ENCODE assay signal across 1 cellular context in genomic region chr6:53357576-53358343, GRCh38.
TF ChIP-seq lines count a peak whose summit lies in the region.

No MANE protein-coding gene starts in this region.

TF ChIP-seq in K562, 482 proteins besides CTCF, POLR2A, EP300 and RAD21:
- TF ChIP-seq L3MBTL2 (IDR thresholded peaks at IDR 0.05) = 0 out of 2 replicates have a peak, but pooled peaks have one; percentile 1
- TF ChIP-seq ATF4 (CRISPR knock-in tag; IDR thresholded peaks at IDR 0.05) = no peak
- no peak for TF ChIP-seq ZNF511 (CRISPR knock-in tag; IDR thresholded peaks at IDR 0.05)
- 0 out of 2 replicates have a peak, but pooled peaks have one; percentile 4 for TF ChIP-seq FOXA1 (IDR thresholded peaks at IDR 0.05; ENCODE audit: borderline replicate concordance)
- no peak for TF ChIP-seq NCOA2 (IDR thresholded peaks at IDR 0.05; ENCODE audit: partially characterized antibody in 2 of 2)
- no peak for TF ChIP-seq CSDE1 (IDR thresholded peaks at IDR 0.05)
- no peak for TF ChIP-seq POLR3A (IDR thresholded peaks at IDR 0.05; ENCODE audit: borderline replicate concordance, extremely low read depth, insufficient read depth, insufficient read length)
- TF ChIP-seq MYBL2 (IDR thresholded peaks at IDR 0.05; ENCODE audit: low read depth) = no peak
- TF ChIP-seq MYBL2 (CRISPR knock-in tag; IDR thresholded peaks at IDR 0.05; ENCODE audit: borderline replicate concordance) = no peak
- TF ChIP-seq SP1 (CRISPR knock-in tag; IDR thresholded peaks at IDR 0.05) = no peak
- no peak for TF ChIP-seq NFE2 (IDR thresholded peaks at IDR 0.05; ENCODE audit: low read depth)
- TF ChIP-seq PHF21A (IDR thresholded peaks at IDR 0.05; ENCODE audit: borderline replicate concordance, low read depth) = peak; percentile 11; the same call in 1 of the 2 replicates
- TF ChIP-seq ZNF324 (CRISPR knock-in tag; IDR thresholded peaks at IDR 0.05) = no peak
- TF ChIP-seq NR2C2 (CRISPR knock-in tag; IDR thresholded peaks at IDR 0.05) = no peak
- 0 out of 2 replicates have a peak, but pooled peaks have one; percentile 27 for TF ChIP-seq NR2C2 (tag; IDR thresholded peaks at IDR 0.05)
- no peak for TF ChIP-seq TRIM25 (IDR thresholded peaks at IDR 0.05; ENCODE audit: borderline replicate concordance)
- no peak for TF ChIP-seq TRIM24 (IDR thresholded peaks at IDR 0.05)
- TF ChIP-seq OTX1 (CRISPR knock-in tag; IDR thresholded peaks at IDR 0.05) = no peak
- no peak for TF ChIP-seq MAFK (IDR thresholded peaks at IDR 0.05; ENCODE audit: low read length)
- no peak for TF ChIP-seq TBL1XR1 (IDR thresholded peaks at IDR 0.05; ENCODE audit: low read length in 2 of 2)
- TF ChIP-seq NONO (IDR thresholded peaks at IDR 0.05; ENCODE audit: low read depth in 2 of 2, low read length in 1 of 2) = no peak
- TF ChIP-seq FIP1L1 (IDR thresholded peaks at IDR 0.05; ENCODE audit: low read depth, low read length, poor library complexity, severe bottlenecking) = no peak
- no peak for TF ChIP-seq POLR2AphosphoS5 (IDR thresholded peaks at IDR 0.05; ENCODE audit: control insufficient read depth, insufficient read depth, low read depth, low read length)
- TF ChIP-seq ZNF239 (CRISPR knock-in tag; IDR thresholded peaks at IDR 0.05) = no peak
- no peak for TF ChIP-seq ARID1B (IDR thresholded peaks at IDR 0.05)
- peak; percentile 21 for TF ChIP-seq DACH1 (IDR thresholded peaks at IDR 0.05; ENCODE audit: partially characterized antibody)
- 0 out of 2 replicates have a peak, but pooled peaks have one; percentile 12 for TF ChIP-seq CUX1 (CRISPR knock-in tag; IDR thresholded peaks at IDR 0.05)
- no peak for TF ChIP-seq POLR2H (tag; IDR thresholded peaks at IDR 0.05; ENCODE audit: low read depth)
- no peak for TF ChIP-seq NEUROD1 (IDR thresholded peaks at IDR 0.05; ENCODE audit: borderline replicate concordance, low read depth, low read length, partially characterized antibody)
- no peak for TF ChIP-seq MED1 (CRISPR knock-in tag; IDR thresholded peaks at IDR 0.05; ENCODE audit: borderline replicate concordance)
- TF ChIP-seq SPI1 (IDR thresholded peaks at IDR 0.05; ENCODE audit: borderline replicate concordance, low read depth, low read length) = no peak
- TF ChIP-seq FOS (IDR thresholded peaks at IDR 0.05; ENCODE audit: extremely low read depth, insufficient read length) = no peak
- no peak for TF ChIP-seq ZNF3 (CRISPR knock-in tag; IDR thresholded peaks at IDR 0.05)
- TF ChIP-seq CBFA2T3 (IDR thresholded peaks at IDR 0.05) = peak; percentile 4; the same call in 1 of the 2 replicates
- no peak for TF ChIP-seq SIX5 (IDR thresholded peaks at IDR 0.05; ENCODE audit: borderline replicate concordance in 1 of 2, insufficient read depth in 1 of 2, low read depth in 1 of 2, low read length in 2 of 2)
- TF ChIP-seq GATA2 (CRISPR knock-in tag; IDR thresholded peaks at IDR 0.05) = no peak
- TF ChIP-seq EGR1 (conservative IDR thresholded peaks at IDR 0.05) = no peak
- TF ChIP-seq ARNT (IDR thresholded peaks at IDR 0.05) = no peak
- no peak for TF ChIP-seq NR2C1 (IDR thresholded peaks at IDR 0.05)
- TF ChIP-seq NR2C1 (tag; IDR thresholded peaks at IDR 0.05) = no peak
- TF ChIP-seq ZFP36 (IDR thresholded peaks at IDR 0.05; ENCODE audit: low read depth, low read length, partially characterized antibody) = no peak
- TF ChIP-seq GTF2F1 (IDR thresholded peaks at IDR 0.05; ENCODE audit: low read depth, low read length) = no peak
- no peak for TF ChIP-seq JUN (IDR thresholded peaks at IDR 0.05; ENCODE audit: borderline replicate concordance, low read depth, low read length)
- TF ChIP-seq JUN (CRISPR knock-in tag; IDR thresholded peaks at IDR 0.05; ENCODE audit: borderline replicate concordance) = no peak
- no peak for TF ChIP-seq NFIX (CRISPR knock-in tag; IDR thresholded peaks at IDR 0.05; ENCODE audit: low read depth)
- no peak for TF ChIP-seq CEBPB (tag; IDR thresholded peaks at IDR 0.05)
- TF ChIP-seq ZNF717 (CRISPR knock-in tag; IDR thresholded peaks at IDR 0.05) = no peak
- no peak for TF ChIP-seq ZNF512 (tag; IDR thresholded peaks at IDR 0.05)
- TF ChIP-seq CLOCK (CRISPR knock-in tag; IDR thresholded peaks at IDR 0.05; ENCODE audit: borderline replicate concordance) = no peak
- no peak for TF ChIP-seq NR2F6 (CRISPR knock-in tag; IDR thresholded peaks at IDR 0.05)
- no peak for TF ChIP-seq TAF9B (IDR thresholded peaks at IDR 0.05; ENCODE audit: partially characterized antibody)
- no peak for TF ChIP-seq BRD4 (IDR thresholded peaks at IDR 0.05)
- TF ChIP-seq CREM (IDR thresholded peaks at IDR 0.05; ENCODE audit: low read depth) = no peak
- no peak for TF ChIP-seq SP2 (IDR thresholded peaks at IDR 0.05; ENCODE audit: extremely low read depth, low read depth, low read length, poor library complexity, severe bottlenecking)
- no peak for TF ChIP-seq DPF2 (IDR thresholded peaks at IDR 0.05)
- TF ChIP-seq ZFP91 (CRISPR knock-in tag; IDR thresholded peaks at IDR 0.05) = no peak
- no peak for TF ChIP-seq KAT2B (IDR thresholded peaks at IDR 0.05; ENCODE audit: low read depth, low read length)
- no peak for TF ChIP-seq ETV5 (CRISPR knock-in tag; IDR thresholded peaks at IDR 0.05; ENCODE audit: low read depth)
- no peak for TF ChIP-seq SREBF1 (IDR thresholded peaks at IDR 0.05; ENCODE audit: borderline replicate concordance, low read depth, low read length)
- 0 out of 2 replicates have a peak, but pooled peaks have one; percentile 19 for TF ChIP-seq LEF1 (IDR thresholded peaks at IDR 0.05)
- 0 out of 4 replicates have a peak, but pooled peaks of 1 of the 2 experiments have one; percentile 8 for TF ChIP-seq ZNF639 (CRISPR knock-in tag; conservative IDR thresholded peaks at IDR 0.05 in 1 of 2, IDR thresholded peaks at IDR 0.05 in 1 of 2)
- no peak for TF ChIP-seq HDAC3 (IDR thresholded peaks at IDR 0.05; ENCODE audit: borderline replicate concordance, partially characterized antibody)
- no peak for TF ChIP-seq NRF1 (conservative IDR thresholded peaks at IDR 0.05 in 1 of 2, IDR thresholded peaks at IDR 0.05 in 1 of 2)
